In the genomic region with DNA sequence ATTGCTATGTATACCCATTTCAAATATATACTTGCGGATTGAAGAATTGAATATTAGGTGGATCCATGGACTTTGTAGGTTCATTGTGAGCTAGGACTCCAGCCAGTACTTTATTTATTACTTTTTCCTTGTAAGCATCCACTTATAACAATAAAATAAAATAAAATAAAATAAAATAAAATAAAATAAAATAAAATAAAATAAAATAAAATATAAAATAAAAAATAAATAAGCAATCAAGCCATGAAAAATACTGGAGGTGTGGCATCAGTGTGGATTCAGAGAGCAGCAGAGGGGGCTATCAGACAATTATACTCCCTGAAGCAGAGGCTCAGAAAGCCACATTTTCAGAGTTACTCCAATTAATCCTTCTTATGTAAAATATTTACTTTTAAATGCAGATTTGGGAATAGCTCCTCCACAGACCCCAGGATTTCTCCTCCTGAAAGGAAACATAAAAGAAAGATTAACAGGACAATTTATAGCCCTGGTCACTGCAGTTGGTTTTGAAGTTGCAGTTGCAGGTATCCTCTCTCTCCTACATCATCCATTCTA, we compare ENCODE assay signal across 20 cellular contexts.
A peak's percentile ranks its signal among the peaks of the same experiment; 100 is the strongest.
DNase-seq lines count a peak whose midpoint lies in the region; ATAC-seq and TF ChIP-seq lines count a peak whose summit lies in the region.
"Had no signal": no experiment of that assay in that cellular context is flagged by ENCODE, and none has a peak within 500 bp of the region (broad histone marks: within the 10 kb centered on the region; RNA-seq: fewer than 3 reads in every experiment).

No MANE protein-coding gene starts in this region.

- H3K4me3 ChIP-seq in GM23338 = no peak overlapping the region; the same call in 1 of the 2 replicates
- H3K4me3 ChIP-seq in HUES6 (ENCODE audit: low read depth, low read length) = no peak overlapping the region
- H3K4me3 ChIP-seq in neural progenitor cell = no peak overlapping the region
- H3K4me3 ChIP-seq: BLaER1, GM12878, GM23248 had no signal

- H3K36me3 Mint-ChIP-seq in GM23338 (ENCODE audit: low read depth) (no peaks in the 10 kb centered on the region), chondrocyte (ENCODE audit: low read depth) (no peaks in the 10 kb centered on the region), neural progenitor cell (no peaks in the 10 kb centered on the region)
- H3K36me3 Mint-ChIP-seq: CD8-positive, alpha-beta memory T cell had no signal

- H2AFZ ChIP-seq in GM23338 (peak overlapping the region; percentile 87; the same call in 1 of the 2 replicates), neural progenitor cell (replicated peaks) (no peak overlapping the region)
- H2AFZ ChIP-seq: GM23248 had no signal

- peaks cover 21% of the 10 kb centered on the region; the same call in 1 of the 2 replicates for H3K4me1 ChIP-seq in GM23338 (ENCODE audit: insufficient read depth)
- H3K4me1 ChIP-seq in HUES6 (ENCODE audit: control insufficient read depth, insufficient read depth, low read length) = peaks cover 7% of the 10 kb centered on the region; the same call in 1 of the 2 replicates
- H3K4me1 ChIP-seq in neural progenitor cell = no peaks in the 10 kb centered on the region
- H3K4me1 ChIP-seq: BLaER1 had no signal

- peaks cover 17% of the 10 kb centered on the region; the same call in 2 of the 3 replicates for H3K4me1 Mint-ChIP-seq in GM23338
- H3K4me1 Mint-ChIP-seq in chondrocyte (ENCODE audit: low read depth) = no peaks in the 10 kb centered on the region
- no peaks in the 10 kb centered on the region for H3K4me1 Mint-ChIP-seq in neural progenitor cell
- H3K4me1 Mint-ChIP-seq: B cell; CD8-positive, alpha-beta memory T cell had no signal

- H3K9me3 Mint-ChIP-seq in GM23338 (no peaks in the 10 kb centered on the region), chondrocyte (ENCODE audit: low read depth) (no peaks in the 10 kb centered on the region), neural progenitor cell (no peaks in the 10 kb centered on the region)

- H3K27ac Mint-ChIP-seq in GM23338 = peak overlapping the region; percentile 26; the same call in 1 of the 2 replicates
- no peak overlapping the region for H3K27ac Mint-ChIP-seq in chondrocyte (ENCODE audit: unreplicated experiment)
- H3K27ac Mint-ChIP-seq in neural progenitor cell = no peak overlapping the region
- H3K27ac Mint-ChIP-seq: B cell; CD4-positive, alpha-beta T cell; CD8-positive, alpha-beta memory T cell had no signal

- no peaks in the 10 kb centered on the region for H4K20me1 ChIP-seq in GM23338 (replicated peaks; ENCODE audit: insufficient read depth)
- H4K20me1 ChIP-seq in neural progenitor cell (ENCODE audit: low read depth) = no peaks in the 10 kb centered on the region
- H4K20me1 ChIP-seq: BLaER1 had no signal

- H3K27ac ChIP-seq in GM23338 (ENCODE audit: low read depth) = peak overlapping the region; percentile 42; the same call in 1 of the 2 replicates
- H3K27ac ChIP-seq in HUES6 (ENCODE audit: low read depth, low read length) = 0 out of 2 replicates have a peak overlapping the region, but pooled peaks have one; percentile 7
- no peak overlapping the region for H3K27ac ChIP-seq in neural progenitor cell
- H3K27ac ChIP-seq: 22Rv1, BLaER1, C4-2B, GM23248 had no signal

- H3K9ac ChIP-seq in HUES6 (ENCODE audit: low read length) (no peak overlapping the region), neural progenitor cell (no peak overlapping the region)
- H3K9ac ChIP-seq: BLaER1, GM23248 had no signal

- H3K36me3 ChIP-seq in GM23338 (ENCODE audit: insufficient read depth) (no peaks in the 10 kb centered on the region), HUES6 (ENCODE audit: control insufficient read depth, insufficient read depth, low read length) (no peaks in the 10 kb centered on the region), neural progenitor cell (no peaks in the 10 kb centered on the region)
- H3K36me3 ChIP-seq: BLaER1 had no signal

- H3K79me2 ChIP-seq in GM23338 (replicated peaks; ENCODE audit: insufficient read depth) (no peaks in the 10 kb centered on the region), neural progenitor cell (ENCODE audit: low read depth) (no peaks in the 10 kb centered on the region)

- H3K9me2 ChIP-seq in GM23338 (ENCODE audit: insufficient read depth) = peaks cover 6% of the 10 kb centered on the region

- ATAC-seq in GM23338 = no peak
- ATAC-seq: GM12878 had no signal

- H3K9me3 ChIP-seq in HUES6 (ENCODE audit: control insufficient read depth, insufficient read depth, low read depth, low read length) (no peaks in the 10 kb centered on the region), neural progenitor cell (ENCODE audit: low read depth) (no peaks in the 10 kb centered on the region)
- H3K9me3 ChIP-seq: BLaER1 had no signal

- H3F3A ChIP-seq in GM23338 (replicated peaks; ENCODE audit: low read depth) (no peaks in the 10 kb centered on the region), neural progenitor cell (ENCODE audit: low read depth) (no peaks in the 10 kb centered on the region)

- H3K4me3 Mint-ChIP-seq in GM23338 (no peak overlapping the region), chondrocyte (ENCODE audit: unreplicated experiment) (no peak overlapping the region), neural progenitor cell (no peak overlapping the region)
- H3K4me3 Mint-ChIP-seq: B cell; CD4-positive, alpha-beta T cell; CD8-positive, alpha-beta memory T cell had no signal

- H3K4me2 ChIP-seq in GM23338 = peak overlapping the region; percentile 53
- H3K4me2 ChIP-seq in neural progenitor cell = no peak overlapping the region
- H3K4me2 ChIP-seq: BLaER1 had no signal

- peak in 1 of 2 experiments; percentile 46; a peak in 2 of 4 replicates for TF ChIP-seq CTCF in GM23338 (conservative IDR thresholded peaks at IDR 0.05; ENCODE audit: low read depth in 2 of 2)
- peak; percentile 20 for TF ChIP-seq CTCF in chondrocyte (IDR thresholded peaks at IDR 0.05)
- peak; percentile 11 for TF ChIP-seq CTCF in neural progenitor cell (IDR thresholded peaks at IDR 0.05)

- DNase-seq in GM23338 (ENCODE audit: low spot score) = peak; percentile 5
- DNase-seq in chondrocyte (ENCODE audit: low spot score) = no peak
- no peak for DNase-seq in neural progenitor cell (ENCODE audit: low spot score)
- DNase-seq in stimulated activated CD4-positive, alpha-beta T cell treated with anti-CD3 and anti-CD28 coated beads, Interleukin-2, amount 100 ng/mL, for 24 hours = no peak
- DNase-seq in cardiac septum (ENCODE audit: low spot score) = no peak
- DNase-seq in activated naive CD4-positive, alpha-beta T cell (lab: John Stamatoyannopoulos, UW) = no peak
- DNase-seq: CD4-positive, alpha-beta T cell; CD8-positive, alpha-beta memory T cell; DMS 273 treated with DMSO at 0.1 percent for 48 hours; DMS79; EL; GDM1; GM23248; HCEC 1CT had no signal

- H3K27me3 ChIP-seq in GM23338 (ENCODE audit: insufficient read depth) (no peaks in the 10 kb centered on the region), HUES6 (ENCODE audit: control insufficient read depth, insufficient read depth, low read length) (no peaks in the 10 kb centered on the region), neural progenitor cell (no peaks in the 10 kb centered on the region)
- H3K27me3 ChIP-seq: BLaER1 had no signal

- intact Hi-C loops in cardiac septum (cut with DNase I) = no loop called here

- no peaks in the 10 kb centered on the region for H3K27me3 Mint-ChIP-seq in GM23338 (ENCODE audit: insufficient read depth, low read depth, poor library complexity)
- no peaks in the 10 kb centered on the region for H3K27me3 Mint-ChIP-seq in chondrocyte (ENCODE audit: low read depth)
- no peaks in the 10 kb centered on the region for H3K27me3 Mint-ChIP-seq in neural progenitor cell (ENCODE audit: insufficient read depth, low read depth)
- H3K27me3 Mint-ChIP-seq: B cell; CD4-positive, alpha-beta T cell; CD8-positive, alpha-beta memory T cell had no signal

TF ChIP-seq in GM23338, 12 proteins besides CTCF, POLR2A, EP300 and RAD21 (continues in another document):
- TF ChIP-seq JUNB (IDR thresholded peaks at IDR 0.05; ENCODE audit: unreplicated experiment) (no peak), ZNF114 (CRISPR knock-in tag; IDR thresholded peaks at IDR 0.05) (no peak), CREB1 (CRISPR knock-in tag; IDR thresholded peaks at IDR 0.05; ENCODE audit: low read depth) (no peak), EZH2 (IDR thresholded peaks at IDR 0.05; ENCODE audit: low read depth, unreplicated experiment) (no peak), STAT1 (IDR thresholded peaks at IDR 0.05; ENCODE audit: unreplicated experiment) (no peak), ZNF331 (CRISPR knock-in tag; IDR thresholded peaks at IDR 0.05; ENCODE audit: low read depth) (no peak), POLR2AphosphoS5 (IDR thresholded peaks at IDR 0.05; ENCODE audit: low read depth) (no peak), EZH2phosphoT487 (IDR thresholded peaks at IDR 0.05; ENCODE audit: unreplicated experiment) (no peak)
- TF ChIP-seq, protein P1, sequence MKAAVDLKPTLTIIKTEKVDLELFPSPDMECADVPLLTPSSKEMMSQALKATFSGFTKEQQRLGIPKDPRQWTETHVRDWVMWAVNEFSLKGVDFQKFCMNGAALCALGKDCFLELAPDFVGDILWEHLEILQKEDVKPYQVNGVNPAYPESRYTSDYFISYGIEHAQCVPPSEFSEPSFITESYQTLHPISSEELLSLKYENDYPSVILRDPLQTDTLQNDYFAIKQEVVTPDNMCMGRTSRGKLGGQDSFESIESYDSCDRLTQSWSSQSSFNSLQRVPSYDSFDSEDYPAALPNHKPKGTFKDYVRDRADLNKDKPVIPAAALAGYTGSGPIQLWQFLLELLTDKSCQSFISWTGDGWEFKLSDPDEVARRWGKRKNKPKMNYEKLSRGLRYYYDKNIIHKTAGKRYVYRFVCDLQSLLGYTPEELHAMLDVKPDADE (IDR thresholded peaks at IDR 0.05) = no peak
